ENCODE assay signal across 1 cellular context in the genomic region with DNA sequence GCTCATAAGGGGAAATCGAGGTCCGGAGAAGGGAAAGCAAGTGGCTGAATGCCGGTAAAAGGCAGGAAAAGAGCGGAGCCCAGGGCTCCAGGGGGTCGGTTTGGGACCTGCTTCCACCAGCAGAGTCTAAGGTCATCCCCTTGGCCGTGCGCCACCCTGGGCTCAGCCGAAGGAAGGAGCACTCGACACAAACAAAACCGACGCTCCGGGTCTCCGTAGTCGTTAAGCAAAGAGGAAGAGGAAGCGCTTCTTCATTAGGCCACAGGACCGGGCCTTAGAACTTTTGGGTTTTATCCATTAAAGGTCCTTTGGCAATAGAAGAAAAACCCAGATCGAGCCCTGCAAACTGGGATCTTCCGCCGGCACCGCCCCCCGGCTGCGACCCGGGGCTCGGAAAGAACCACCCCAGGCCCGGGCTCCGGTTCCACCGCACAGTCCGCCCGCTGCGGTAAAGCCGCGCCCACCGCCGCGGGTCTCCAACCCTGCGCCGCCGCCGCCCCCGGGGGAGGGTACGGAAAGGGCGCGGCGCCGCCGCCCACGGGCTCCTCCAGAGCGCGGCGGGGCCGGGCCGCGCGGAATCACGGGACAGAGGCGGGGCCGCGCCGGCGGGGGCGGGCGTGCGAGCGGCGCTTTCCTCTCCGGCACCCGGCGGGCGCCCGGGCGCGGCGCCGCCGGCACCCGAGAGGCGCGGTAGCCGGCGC.
TF ChIP-seq lines count a peak whose summit lies in the region.

A gene (plus strand): TSS at position 629 of the 701 bp plus-strand sequence. CDS start 189 bp downstream, outside the sequence.

TF ChIP-seq in HepG2, 621 proteins besides CTCF, POLR2A, EP300 and RAD21 (continues in another document):
- TF ChIP-seq ZSCAN12 (CRISPR knock-in tag; IDR thresholded peaks at IDR 0.05): 0 out of 2 replicates have a peak, but pooled peaks have one; percentile 50
- TF ChIP-seq, protein P1, sequence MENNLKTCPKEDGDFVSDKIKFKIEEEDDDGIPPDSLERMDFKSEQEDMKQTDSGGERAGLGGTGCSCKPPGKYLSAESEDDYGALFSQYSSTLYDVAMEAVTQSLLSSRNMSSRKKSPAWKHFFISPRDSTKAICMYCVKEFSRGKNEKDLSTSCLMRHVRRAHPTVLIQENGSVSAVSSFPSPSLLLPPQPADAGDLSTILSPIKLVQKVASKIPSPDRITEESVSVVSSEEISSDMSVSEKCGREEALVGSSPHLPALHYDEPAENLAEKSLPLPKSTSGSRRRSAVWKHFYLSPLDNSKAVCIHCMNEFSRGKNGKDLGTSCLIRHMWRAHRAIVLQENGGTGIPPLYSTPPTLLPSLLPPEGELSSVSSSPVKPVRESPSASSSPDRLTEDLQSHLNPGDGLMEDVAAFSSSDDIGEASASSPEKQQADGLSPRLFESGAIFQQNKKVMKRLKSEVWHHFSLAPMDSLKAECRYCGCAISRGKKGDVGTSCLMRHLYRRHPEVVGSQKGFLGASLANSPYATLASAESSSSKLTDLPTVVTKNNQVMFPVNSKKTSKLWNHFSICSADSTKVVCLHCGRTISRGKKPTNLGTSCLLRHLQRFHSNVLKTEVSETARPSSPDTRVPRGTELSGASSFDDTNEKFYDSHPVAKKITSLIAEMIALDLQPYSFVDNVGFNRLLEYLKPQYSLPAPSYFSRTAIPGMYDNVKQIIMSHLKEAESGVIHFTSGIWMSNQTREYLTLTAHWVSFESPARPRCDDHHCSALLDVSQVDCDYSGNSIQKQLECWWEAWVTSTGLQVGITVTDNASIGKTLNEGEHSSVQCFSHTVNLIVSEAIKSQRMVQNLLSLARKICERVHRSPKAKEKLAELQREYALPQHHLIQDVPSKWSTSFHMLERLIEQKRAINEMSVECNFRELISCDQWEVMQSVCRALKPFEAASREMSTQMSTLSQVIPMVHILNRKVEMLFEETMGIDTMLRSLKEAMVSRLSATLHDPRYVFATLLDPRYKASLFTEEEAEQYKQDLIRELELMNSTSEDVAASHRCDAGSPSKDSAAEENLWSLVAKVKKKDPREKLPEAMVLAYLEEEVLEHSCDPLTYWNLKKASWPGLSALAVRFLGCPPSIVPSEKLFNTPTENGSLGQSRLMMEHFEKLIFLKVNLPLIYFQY (CRISPR knock-in tag; IDR thresholded peaks at IDR 0.05; ENCODE audit: borderline replicate concordance): peak; percentile 24; the same call in 1 of the 2 replicates
- peak; percentile 50; the same call in 1 of the 2 replicates for TF ChIP-seq SAP130 (CRISPR knock-in tag; IDR thresholded peaks at IDR 0.05; ENCODE audit: low read depth)
- no peak for TF ChIP-seq POGZ (CRISPR knock-in tag; IDR thresholded peaks at IDR 0.05)
- peak; percentile 46; the same call in 1 of the 2 replicates for TF ChIP-seq GABPB1 (CRISPR knock-in tag; IDR thresholded peaks at IDR 0.05)
- TF ChIP-seq ZNF296 (CRISPR knock-in tag; conservative IDR thresholded peaks at IDR 0.05): peak; percentile 52; the same call in 1 of the 2 replicates
- peak; percentile 63; the same call in 1 of the 2 replicates for TF ChIP-seq ZBTB3 (CRISPR knock-in tag; IDR thresholded peaks at IDR 0.05; ENCODE audit: borderline replicate concordance, low read depth)
- TF ChIP-seq, protein P2, sequence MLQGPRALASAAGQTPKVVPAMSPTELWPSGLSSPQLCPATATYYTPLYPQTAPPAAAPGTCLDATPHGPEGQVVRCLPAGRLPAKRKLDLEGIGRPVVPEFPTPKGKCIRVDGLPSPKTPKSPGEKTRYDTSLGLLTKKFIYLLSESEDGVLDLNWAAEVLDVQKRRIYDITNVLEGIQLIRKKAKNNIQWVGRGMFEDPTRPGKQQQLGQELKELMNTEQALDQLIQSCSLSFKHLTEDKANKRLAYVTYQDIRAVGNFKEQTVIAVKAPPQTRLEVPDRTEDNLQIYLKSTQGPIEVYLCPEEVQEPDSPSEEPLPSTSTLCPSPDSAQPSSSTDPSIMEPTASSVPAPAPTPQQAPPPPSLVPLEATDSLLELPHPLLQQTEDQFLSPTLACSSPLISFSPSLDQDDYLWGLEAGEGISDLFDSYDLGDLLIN (CRISPR knock-in tag; IDR thresholded peaks at IDR 0.05; ENCODE audit: borderline replicate concordance): no peak
- TF ChIP-seq LCORL (IDR thresholded peaks at IDR 0.05): no peak
- TF ChIP-seq LCORL (CRISPR knock-in tag; IDR thresholded peaks at IDR 0.05): peak; percentile 51; the same call in 1 of the 2 replicates
- peak; percentile 98 for TF ChIP-seq HNRNPLL (IDR thresholded peaks at IDR 0.05; ENCODE audit: low read depth, low read length, poor library complexity, severe bottlenecking)
- TF ChIP-seq ZNF431 (CRISPR knock-in tag; IDR thresholded peaks at IDR 0.05; ENCODE audit: borderline replicate concordance, low read depth): no peak
- TF ChIP-seq, protein P3, sequence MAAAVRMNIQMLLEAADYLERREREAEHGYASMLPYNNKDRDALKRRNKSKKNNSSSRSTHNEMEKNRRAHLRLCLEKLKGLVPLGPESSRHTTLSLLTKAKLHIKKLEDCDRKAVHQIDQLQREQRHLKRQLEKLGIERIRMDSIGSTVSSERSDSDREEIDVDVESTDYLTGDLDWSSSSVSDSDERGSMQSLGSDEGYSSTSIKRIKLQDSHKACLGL (CRISPR knock-in tag; IDR thresholded peaks at IDR 0.05): peak; percentile 18; the same call in 1 of the 2 replicates
- no peak for TF ChIP-seq ZNF652 (CRISPR knock-in tag; IDR thresholded peaks at IDR 0.05; ENCODE audit: borderline replicate concordance, low read depth)
- no peak for TF ChIP-seq TARDBP (CRISPR knock-in tag; IDR thresholded peaks at IDR 0.05)
- no peak for TF ChIP-seq CBFB (CRISPR knock-in tag; IDR thresholded peaks at IDR 0.05)
- TF ChIP-seq ZNF224 (CRISPR knock-in tag; IDR thresholded peaks at IDR 0.05): peak; percentile 68; the same call in 1 of the 2 replicates
- TF ChIP-seq ZNF772 (CRISPR knock-in tag; IDR thresholded peaks at IDR 0.05): peak; percentile 90; the same call in 1 of the 2 replicates
- peak; percentile 77 for TF ChIP-seq SP4 (CRISPR knock-in tag; IDR thresholded peaks at IDR 0.05)
- no peak; the same call in 1 of the 2 replicates for TF ChIP-seq ZMAT3 (CRISPR knock-in tag; conservative IDR thresholded peaks at IDR 0.05)
- TF ChIP-seq ZNF737 (CRISPR knock-in tag; IDR thresholded peaks at IDR 0.05; ENCODE audit: borderline replicate concordance): 0 out of 2 replicates have a peak, but pooled peaks have one; percentile 11
- TF ChIP-seq, protein P4, sequence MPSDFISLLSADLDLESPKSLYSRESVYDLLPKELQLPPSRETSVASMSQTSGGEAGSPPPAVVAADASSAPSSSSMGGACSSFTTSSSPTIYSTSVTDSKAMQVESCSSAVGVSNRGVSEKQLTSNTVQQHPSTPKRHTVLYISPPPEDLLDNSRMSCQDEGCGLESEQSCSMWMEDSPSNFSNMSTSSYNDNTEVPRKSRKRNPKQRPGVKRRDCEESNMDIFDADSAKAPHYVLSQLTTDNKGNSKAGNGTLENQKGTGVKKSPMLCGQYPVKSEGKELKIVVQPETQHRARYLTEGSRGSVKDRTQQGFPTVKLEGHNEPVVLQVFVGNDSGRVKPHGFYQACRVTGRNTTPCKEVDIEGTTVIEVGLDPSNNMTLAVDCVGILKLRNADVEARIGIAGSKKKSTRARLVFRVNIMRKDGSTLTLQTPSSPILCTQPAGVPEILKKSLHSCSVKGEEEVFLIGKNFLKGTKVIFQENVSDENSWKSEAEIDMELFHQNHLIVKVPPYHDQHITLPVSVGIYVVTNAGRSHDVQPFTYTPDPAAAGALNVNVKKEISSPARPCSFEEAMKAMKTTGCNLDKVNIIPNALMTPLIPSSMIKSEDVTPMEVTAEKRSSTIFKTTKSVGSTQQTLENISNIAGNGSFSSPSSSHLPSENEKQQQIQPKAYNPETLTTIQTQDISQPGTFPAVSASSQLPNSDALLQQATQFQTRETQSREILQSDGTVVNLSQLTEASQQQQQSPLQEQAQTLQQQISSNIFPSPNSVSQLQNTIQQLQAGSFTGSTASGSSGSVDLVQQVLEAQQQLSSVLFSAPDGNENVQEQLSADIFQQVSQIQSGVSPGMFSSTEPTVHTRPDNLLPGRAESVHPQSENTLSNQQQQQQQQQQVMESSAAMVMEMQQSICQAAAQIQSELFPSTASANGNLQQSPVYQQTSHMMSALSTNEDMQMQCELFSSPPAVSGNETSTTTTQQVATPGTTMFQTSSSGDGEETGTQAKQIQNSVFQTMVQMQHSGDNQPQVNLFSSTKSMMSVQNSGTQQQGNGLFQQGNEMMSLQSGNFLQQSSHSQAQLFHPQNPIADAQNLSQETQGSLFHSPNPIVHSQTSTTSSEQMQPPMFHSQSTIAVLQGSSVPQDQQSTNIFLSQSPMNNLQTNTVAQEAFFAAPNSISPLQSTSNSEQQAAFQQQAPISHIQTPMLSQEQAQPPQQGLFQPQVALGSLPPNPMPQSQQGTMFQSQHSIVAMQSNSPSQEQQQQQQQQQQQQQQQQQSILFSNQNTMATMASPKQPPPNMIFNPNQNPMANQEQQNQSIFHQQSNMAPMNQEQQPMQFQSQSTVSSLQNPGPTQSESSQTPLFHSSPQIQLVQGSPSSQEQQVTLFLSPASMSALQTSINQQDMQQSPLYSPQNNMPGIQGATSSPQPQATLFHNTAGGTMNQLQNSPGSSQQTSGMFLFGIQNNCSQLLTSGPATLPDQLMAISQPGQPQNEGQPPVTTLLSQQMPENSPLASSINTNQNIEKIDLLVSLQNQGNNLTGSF (CRISPR knock-in tag; IDR thresholded peaks at IDR 0.05): peak; percentile 38; the same call in 1 of the 2 replicates
- TF ChIP-seq, protein P5, sequence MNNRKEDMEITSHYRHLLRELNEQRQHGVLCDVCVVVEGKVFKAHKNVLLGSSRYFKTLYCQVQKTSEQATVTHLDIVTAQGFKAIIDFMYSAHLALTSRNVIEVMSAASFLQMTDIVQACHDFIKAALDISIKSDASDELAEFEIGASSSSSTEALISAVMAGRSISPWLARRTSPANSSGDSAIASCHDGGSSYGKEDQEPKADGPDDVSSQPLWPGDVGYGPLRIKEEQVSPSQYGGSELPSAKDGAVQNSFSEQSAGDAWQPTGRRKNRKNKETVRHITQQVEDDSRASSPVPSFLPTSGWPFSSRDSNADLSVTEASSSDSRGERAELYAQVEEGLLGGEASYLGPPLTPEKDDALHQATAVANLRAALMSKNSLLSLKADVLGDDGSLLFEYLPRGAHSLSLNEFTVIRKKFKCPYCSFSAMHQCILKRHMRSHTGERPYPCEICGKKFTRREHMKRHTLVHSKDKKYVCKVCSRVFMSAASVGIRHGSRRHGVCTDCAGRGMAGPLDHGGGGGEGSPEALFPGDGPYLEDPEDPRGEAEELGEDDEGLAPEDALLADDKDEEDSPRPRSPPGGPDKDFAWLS (CRISPR knock-in tag; IDR thresholded peaks at IDR 0.05; ENCODE audit: borderline replicate concordance): peak; percentile 63; the same call in 1 of the 2 replicates
- no peak; the same call in 1 of the 2 replicates for TF ChIP-seq NFKB2 (CRISPR knock-in tag; IDR thresholded peaks at IDR 0.05; ENCODE audit: borderline replicate concordance)
- TF ChIP-seq, protein P6, sequence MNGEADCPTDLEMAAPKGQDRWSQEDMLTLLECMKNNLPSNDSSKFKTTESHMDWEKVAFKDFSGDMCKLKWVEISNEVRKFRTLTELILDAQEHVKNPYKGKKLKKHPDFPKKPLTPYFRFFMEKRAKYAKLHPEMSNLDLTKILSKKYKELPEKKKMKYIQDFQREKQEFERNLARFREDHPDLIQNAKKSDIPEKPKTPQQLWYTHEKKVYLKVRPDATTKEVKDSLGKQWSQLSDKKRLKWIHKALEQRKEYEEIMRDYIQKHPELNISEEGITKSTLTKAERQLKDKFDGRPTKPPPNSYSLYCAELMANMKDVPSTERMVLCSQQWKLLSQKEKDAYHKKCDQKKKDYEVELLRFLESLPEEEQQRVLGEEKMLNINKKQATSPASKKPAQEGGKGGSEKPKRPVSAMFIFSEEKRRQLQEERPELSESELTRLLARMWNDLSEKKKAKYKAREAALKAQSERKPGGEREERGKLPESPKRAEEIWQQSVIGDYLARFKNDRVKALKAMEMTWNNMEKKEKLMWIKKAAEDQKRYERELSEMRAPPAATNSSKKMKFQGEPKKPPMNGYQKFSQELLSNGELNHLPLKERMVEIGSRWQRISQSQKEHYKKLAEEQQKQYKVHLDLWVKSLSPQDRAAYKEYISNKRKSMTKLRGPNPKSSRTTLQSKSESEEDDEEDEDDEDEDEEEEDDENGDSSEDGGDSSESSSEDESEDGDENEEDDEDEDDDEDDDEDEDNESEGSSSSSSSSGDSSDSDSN (CRISPR knock-in tag; IDR thresholded peaks at IDR 0.05): no peak
- TF ChIP-seq, protein P7, sequence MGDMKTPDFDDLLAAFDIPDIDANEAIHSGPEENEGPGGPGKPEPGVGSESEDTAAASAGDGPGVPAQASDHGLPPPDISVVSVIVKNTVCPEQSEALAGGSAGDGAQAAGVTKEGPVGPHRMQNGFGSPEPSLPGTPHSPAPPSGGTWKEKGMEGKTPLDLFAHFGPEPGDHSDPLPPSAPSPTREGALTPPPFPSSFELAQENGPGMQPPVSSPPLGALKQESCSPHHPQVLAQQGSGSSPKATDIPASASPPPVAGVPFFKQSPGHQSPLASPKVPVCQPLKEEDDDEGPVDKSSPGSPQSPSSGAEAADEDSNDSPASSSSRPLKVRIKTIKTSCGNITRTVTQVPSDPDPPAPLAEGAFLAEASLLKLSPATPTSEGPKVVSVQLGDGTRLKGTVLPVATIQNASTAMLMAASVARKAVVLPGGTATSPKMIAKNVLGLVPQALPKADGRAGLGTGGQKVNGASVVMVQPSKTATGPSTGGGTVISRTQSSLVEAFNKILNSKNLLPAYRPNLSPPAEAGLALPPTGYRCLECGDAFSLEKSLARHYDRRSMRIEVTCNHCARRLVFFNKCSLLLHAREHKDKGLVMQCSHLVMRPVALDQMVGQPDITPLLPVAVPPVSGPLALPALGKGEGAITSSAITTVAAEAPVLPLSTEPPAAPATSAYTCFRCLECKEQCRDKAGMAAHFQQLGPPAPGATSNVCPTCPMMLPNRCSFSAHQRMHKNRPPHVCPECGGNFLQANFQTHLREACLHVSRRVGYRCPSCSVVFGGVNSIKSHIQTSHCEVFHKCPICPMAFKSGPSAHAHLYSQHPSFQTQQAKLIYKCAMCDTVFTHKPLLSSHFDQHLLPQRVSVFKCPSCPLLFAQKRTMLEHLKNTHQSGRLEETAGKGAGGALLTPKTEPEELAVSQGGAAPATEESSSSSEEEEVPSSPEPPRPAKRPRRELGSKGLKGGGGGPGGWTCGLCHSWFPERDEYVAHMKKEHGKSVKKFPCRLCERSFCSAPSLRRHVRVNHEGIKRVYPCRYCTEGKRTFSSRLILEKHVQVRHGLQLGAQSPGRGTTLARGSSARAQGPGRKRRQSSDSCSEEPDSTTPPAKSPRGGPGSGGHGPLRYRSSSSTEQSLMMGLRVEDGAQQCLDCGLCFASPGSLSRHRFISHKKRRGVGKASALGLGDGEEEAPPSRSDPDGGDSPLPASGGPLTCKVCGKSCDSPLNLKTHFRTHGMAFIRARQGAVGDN (CRISPR knock-in tag; IDR thresholded peaks at IDR 0.05): peak; percentile 0; the same call in 1 of the 2 replicates
- TF ChIP-seq, protein P8, sequence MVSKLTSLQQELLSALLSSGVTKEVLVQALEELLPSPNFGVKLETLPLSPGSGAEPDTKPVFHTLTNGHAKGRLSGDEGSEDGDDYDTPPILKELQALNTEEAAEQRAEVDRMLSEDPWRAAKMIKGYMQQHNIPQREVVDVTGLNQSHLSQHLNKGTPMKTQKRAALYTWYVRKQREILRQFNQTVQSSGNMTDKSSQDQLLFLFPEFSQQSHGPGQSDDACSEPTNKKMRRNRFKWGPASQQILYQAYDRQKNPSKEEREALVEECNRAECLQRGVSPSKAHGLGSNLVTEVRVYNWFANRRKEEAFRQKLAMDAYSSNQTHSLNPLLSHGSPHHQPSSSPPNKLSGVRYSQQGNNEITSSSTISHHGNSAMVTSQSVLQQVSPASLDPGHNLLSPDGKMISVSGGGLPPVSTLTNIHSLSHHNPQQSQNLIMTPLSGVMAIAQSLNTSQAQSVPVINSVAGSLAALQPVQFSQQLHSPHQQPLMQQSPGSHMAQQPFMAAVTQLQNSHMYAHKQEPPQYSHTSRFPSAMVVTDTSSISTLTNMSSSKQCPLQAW (CRISPR knock-in tag; IDR thresholded peaks at IDR 0.05): peak; percentile 21; the same call in 1 of the 2 replicates
- TF ChIP-seq NR2C2 (CRISPR knock-in tag; IDR thresholded peaks at IDR 0.05; ENCODE audit: borderline replicate concordance): peak; percentile 17; the same call in 1 of the 2 replicates
- TF ChIP-seq ZFP62 (CRISPR knock-in tag; IDR thresholded peaks at IDR 0.05): no peak
- TF ChIP-seq ELF3 (CRISPR knock-in tag; IDR thresholded peaks at IDR 0.05): peak; percentile 5; the same call in 1 of the 2 replicates
